ENCODE assay signal across 11 cellular contexts in the genomic region with DNA sequence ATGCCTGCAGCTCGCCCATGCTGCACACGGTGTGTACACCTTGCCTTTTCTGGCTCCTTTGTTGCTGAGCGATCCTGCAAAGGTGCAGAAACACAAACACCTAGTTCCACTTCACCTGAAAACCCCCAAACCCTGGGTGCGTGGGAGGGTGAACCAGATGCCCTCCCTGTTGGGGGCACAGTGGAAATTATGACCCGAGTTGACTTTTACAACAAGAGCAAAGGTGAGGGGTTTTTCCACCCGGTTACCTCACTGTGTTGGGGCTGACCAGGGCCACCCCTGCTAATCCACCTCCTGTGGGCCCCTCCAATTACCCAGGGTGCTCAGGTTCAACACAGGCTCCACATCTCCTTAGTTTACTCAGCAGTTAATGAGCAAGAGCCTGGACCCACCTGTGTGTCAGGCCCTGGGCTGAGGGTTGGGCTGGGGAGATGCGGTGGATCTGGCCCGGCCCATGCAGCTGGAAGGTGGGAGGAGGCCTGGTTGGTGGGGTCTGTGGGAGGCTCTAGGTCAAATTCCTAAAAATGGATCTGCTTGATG. TPM values are rescaled to one million over a fixed set of nuclear protein-coding genes. Genes with fewer than 3 reads are reported as not detected.
DNase-seq lines count a peak whose midpoint lies in the region; ATAC-seq and TF ChIP-seq lines count a peak whose summit lies in the region.
"Had no signal": no experiment of that assay in that cellular context is flagged by ENCODE, and none has a peak within 500 bp of the region (broad histone marks: within the 10 kb centered on the region; RNA-seq: fewer than 3 reads in every experiment).

No MANE protein-coding gene starts in this region.

- in situ Hi-C loops in IMR-90 (cut with MboI; ENCODE audit: low sequenced_read_pairs) = no loop called here

- H3K4me1 ChIP-seq in IMR-90 (ENCODE audit: control insufficient read depth, insufficient read depth, low read length) (peaks cover 14% of the 10 kb centered on the region), esophagus muscularis mucosa (peaks cover 20 to 28% (median 24%) of the 10 kb centered on the region in 4 donors)

- H2BK120ac ChIP-seq in IMR-90 (ENCODE audit: low read depth, low read length) = no peak overlapping the region

- H3K4ac ChIP-seq in IMR-90 (ENCODE audit: low read depth, low read length) = no peak overlapping the region

- H3K9me3 Mint-ChIP-seq in activated CD4-positive, alpha-beta memory T cell treated with anti-CD3 and anti-CD28 coated beads for 36 hours = peaks cover 13% of the 10 kb centered on the region

- no peak overlapping the region for H3K14ac ChIP-seq in IMR-90 (replicated peaks; ENCODE audit: low read depth, low read length)

- WGBS in IMR-90 (ENCODE audit: extremely low coverage in 2 of 2, insufficient read length in 1 of 2), 2 experiments = 100% methylated on average over 3 of the region's 8 CpGs; no CpG with 5 or more reads in 1 of the 2 experiments
- 95% methylated on average over 6 of the region's 8 CpGs for WGBS in esophagus muscularis mucosa

- no peak overlapping the region for H2BK5ac ChIP-seq in IMR-90 (ENCODE audit: low read depth, low read length, poor library complexity, severe bottlenecking)

- intact Hi-C loops in IMR-90 (cut with micrococcal nuclease) (no loop called here), esophagus muscularis mucosa (cut with DNase I) (no loop called here)
- intact Hi-C loops in activated CD4-positive, alpha-beta memory T cell treated with anti-CD3 and anti-CD28 coated beads for 36 hours (cut with micrococcal nuclease) = loop anchor here (1.0 to 2.0 kb wide), 4 partner anchors 38 to 76 kb away; no protein-coding TSS in a partner anchor

- H3K56ac ChIP-seq in IMR-90 (ENCODE audit: extremely low read depth, insufficient read depth, low read length) = no peak overlapping the region

- H3K18ac ChIP-seq in IMR-90 (ENCODE audit: low read depth, low read length) = no peak overlapping the region

- H2BK15ac ChIP-seq in IMR-90 (ENCODE audit: low read depth, low read length) = no peak overlapping the region

- H2AK9ac ChIP-seq in IMR-90 (replicated peaks; ENCODE audit: low read depth, low read length, poor library complexity) = no peak overlapping the region

- H3K9me1 ChIP-seq in IMR-90 (ENCODE audit: insufficient read depth, low read length) = 0 out of 2 replicates have a peak, but pooled peaks cover 2% of the 10 kb centered on the region

- H3K27me3 ChIP-seq in IMR-90 (ENCODE audit: control insufficient read depth, insufficient read depth, low read length) (no peaks in the 10 kb centered on the region), esophagus muscularis mucosa (no peaks in the 10 kb centered on the region)

- POLR2A ChIA-PET in IMR-90 (lab: Charles Lee; ENCODE audit: unreplicated experiment) = no interaction called here
- POLR2A ChIA-PET in activated CD4-positive, alpha-beta memory T cell treated with anti-CD3 and anti-CD28 coated beads for 36 hours (lab: Charles Lee) = interaction anchor here (2.0 kb wide), 1 partner anchor 40 kb away, joined by 7 read pairs; no protein-coding TSS in a partner anchor

- H4K20me1 ChIP-seq in IMR-90 (ENCODE audit: insufficient read depth, low read length) = no peaks in the 10 kb centered on the region

- H3K4me2 ChIP-seq in IMR-90 (ENCODE audit: low read depth, low read length) = no peak overlapping the region

- ATAC-seq in IMR-90 (ENCODE audit: low read depth) (no peak), HG03095 (IDR thresholded peaks at IDR 0.05; ENCODE audit: unreplicated experiment) (no peak), GM21576 (IDR thresholded peaks at IDR 0.05; ENCODE audit: unreplicated experiment) (no peak)
- ATAC-seq: effector memory CD8-positive, alpha-beta T cell had no signal

- no peak overlapping the region for H4K91ac ChIP-seq in IMR-90 (ENCODE audit: insufficient read depth, low read depth, low read length)

- CTCF ChIA-PET in IMR-90 (lab: Yijun Ruan, JAX) = no interaction called here
- CTCF ChIA-PET in activated CD4-positive, alpha-beta memory T cell treated with anti-CD3 and anti-CD28 coated beads for 36 hours (lab: Charles Lee) = interaction anchor here (1.2 kb wide), 1 partner anchor 40 kb away, joined by 3 read pairs; no protein-coding TSS in a partner anchor

- peaks cover 41% of the 10 kb centered on the region for H3K4me1 Mint-ChIP-seq in activated CD4-positive, alpha-beta memory T cell treated with anti-CD3 and anti-CD28 coated beads for 36 hours (ENCODE audit: low read depth)

- H3K27ac ChIP-seq in IMR-90 (ENCODE audit: insufficient read depth, low read length) (no peak overlapping the region), esophagus muscularis mucosa (replicated peaks in 1 of 4) (peak overlapping the region in 3 of 4 donors; percentile 69 to 79 (median 73))

- peak overlapping the region; percentile 85 for H3K27ac Mint-ChIP-seq in activated CD4-positive, alpha-beta memory T cell treated with anti-CD3 and anti-CD28 coated beads for 36 hours

- no peak for DNase-seq in IMR-90
- peak; percentile 67 for DNase-seq in activated CD4-positive, alpha-beta memory T cell treated with anti-CD3 and anti-CD28 coated beads for 36 hours
- DNase-seq in esophagus muscularis mucosa (ENCODE audit: extremely low spot score) = no peak
- DNase-seq in stimulated activated CD8-positive, alpha-beta memory T cell treated with anti-CD3 and anti-CD28 coated beads, Interleukin-7, amount 100 ng/mL, for 4 hours (ENCODE audit: low read depth in 2 of 2) = peak; percentile 34 to 41
- no peak for DNase-seq in cerebellar cortex (ENCODE audit: low spot score)
- DNase-seq: DMS 273 treated with DMSO at 0.1 percent for 48 hours; effector memory CD8-positive, alpha-beta T cell; hypothalamus; NCI-H1694 treated with DMSO at 0.1 percent for 48 hours had no signal

- no peak overlapping the region for H3K4me3 Mint-ChIP-seq in activated CD4-positive, alpha-beta memory T cell treated with anti-CD3 and anti-CD28 coated beads for 36 hours
- H3K4me3 Mint-ChIP-seq: effector memory CD8-positive, alpha-beta T cell had no signal

- peak overlapping the region; percentile 39 for H2AFZ ChIP-seq in IMR-90 (replicated peaks; ENCODE audit: low read length, poor library complexity)

- no peaks in the 10 kb centered on the region for H3K27me3 Mint-ChIP-seq in activated CD4-positive, alpha-beta memory T cell treated with anti-CD3 and anti-CD28 coated beads for 36 hours

- no peak for TF ChIP-seq EP300 in esophagus muscularis mucosa (IDR thresholded peaks at IDR 0.05)

- no peak overlapping the region; the same call in 1 of the 2 replicates for H2AK5ac ChIP-seq in IMR-90 (ENCODE audit: low read depth, low read length)

- dilution Hi-C loops in IMR-90 (cut with HindIII; ENCODE audit: low sequenced_read_pairs, unreplicated experiment) = no loop called here

- no peak overlapping the region for H2BK20ac ChIP-seq in IMR-90 (ENCODE audit: low read depth, low read length)

- no peak overlapping the region for H3K4me3 ChIP-seq in IMR-90 (ENCODE audit: insufficient read depth, low read depth, low read length)
- H3K4me3 ChIP-seq in esophagus muscularis mucosa = no peak overlapping the region

- H3K79me1 ChIP-seq in IMR-90 (ENCODE audit: low read depth in 1 of 2, low read length in 2 of 2) = no peaks in the 10 kb centered on the region

- no TSS peak for BruUV-seq in IMR-90 (replicated peaks; lab: Mats Ljungman, UMichigan)

- peaks cover 10% of the 10 kb centered on the region for H3K36me3 Mint-ChIP-seq in activated CD4-positive, alpha-beta memory T cell treated with anti-CD3 and anti-CD28 coated beads for 36 hours

- no peaks in the 10 kb centered on the region for H3K36me3 ChIP-seq in IMR-90 (ENCODE audit: control insufficient read depth, insufficient read depth, low read length)
- H3K36me3 ChIP-seq in esophagus muscularis mucosa = no peaks in the 10 kb centered on the region

- TF ChIP-seq CTCF in IMR-90 (conservative IDR thresholded peaks at IDR 0.05; ENCODE audit: low read depth, low read length) (no peak), esophagus muscularis mucosa (IDR thresholded peaks at IDR 0.05) (no peak)

- peaks cover 6% of the 10 kb centered on the region for H3K9me3 ChIP-seq in IMR-90 (ENCODE audit: control insufficient read depth, insufficient read depth, low read length)
- peaks cover 0 to 11% (median 11%) of the 10 kb centered on the region in 4 donors for H3K9me3 ChIP-seq in esophagus muscularis mucosa

- no peak for TF ChIP-seq RAD21 in IMR-90 (IDR thresholded peaks at IDR 0.05; ENCODE audit: low read length)

- H4K5ac ChIP-seq in IMR-90 (ENCODE audit: low read depth, low read length) = no peak overlapping the region

- no peak for TF ChIP-seq POLR2A in IMR-90 (IDR thresholded peaks at IDR 0.05; ENCODE audit: low read depth, low read length)
- TF ChIP-seq POLR2A in esophagus muscularis mucosa (IDR thresholded peaks at IDR 0.05; ENCODE audit: low read depth) = no peak

- H3K23ac ChIP-seq in IMR-90 (ENCODE audit: low read depth, low read length) = no peak overlapping the region

- H4K8ac ChIP-seq in IMR-90 (ENCODE audit: low read depth in 2 of 2, low read length in 2 of 2) = no peak overlapping the region

- H3K9ac ChIP-seq in IMR-90 (ENCODE audit: low read depth, low read length) = no peak overlapping the region

TF ChIP-seq in IMR-90, 13 proteins besides CTCF, POLR2A, EP300 and RAD21 (continues in another document):
- TF ChIP-seq, protein P1, sequence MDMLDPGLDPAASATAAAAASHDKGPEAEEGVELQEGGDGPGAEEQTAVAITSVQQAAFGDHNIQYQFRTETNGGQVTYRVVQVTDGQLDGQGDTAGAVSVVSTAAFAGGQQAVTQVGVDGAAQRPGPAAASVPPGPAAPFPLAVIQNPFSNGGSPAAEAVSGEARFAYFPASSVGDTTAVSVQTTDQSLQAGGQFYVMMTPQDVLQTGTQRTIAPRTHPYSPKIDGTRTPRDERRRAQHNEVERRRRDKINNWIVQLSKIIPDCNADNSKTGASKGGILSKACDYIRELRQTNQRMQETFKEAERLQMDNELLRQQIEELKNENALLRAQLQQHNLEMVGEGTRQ (IDR thresholded peaks at IDR 0.05; ENCODE audit: low read depth, low read length) = no peak
- TF ChIP-seq BHLHE40 (IDR thresholded peaks at IDR 0.05; ENCODE audit: low read depth, low read length) (no peak), RCOR1 (IDR thresholded peaks at IDR 0.05; ENCODE audit: insufficient replicate concordance, low read length) (no peak), SMC3 (IDR thresholded peaks at IDR 0.05; ENCODE audit: low read depth, low read length) (no peak), FOS (IDR thresholded peaks at IDR 0.05; ENCODE audit: low read depth, low read length) (no peak), RFX5 (IDR thresholded peaks at IDR 0.05; ENCODE audit: low read depth, low read length) (no peak)

RNA-seq across cellular contexts. Expression of a gene that starts 42.1 kb away (rescaled TPM):
- total RNA-seq in IMR-90 (2012; rRNA removed) (4.2 and 5.2 TPM in 2 replicates), esophagus muscularis mucosa (10 to 100 TPM; 19.1 to 87.5 (median 45.3) TPM)
- polyA plus RNA-seq in IMR-90 (2012; rRNA removed) = 13.0 and 13.7 TPM in 2 replicates
- 10.9 and 20.1 TPM in 2 replicates for polyA plus RNA-seq in IMR-90 (2012; cell fraction: cytosol; rRNA removed)
- polyA plus RNA-seq in IMR-90 (2012; cell fraction: nucleus; rRNA removed; ENCODE audit: low replicate concordance) = 8.8 and 12.9 TPM in 2 replicates
- 10 to 100 TPM; 11.2 to 12.3 TPM for total RNA-seq in activated CD4-positive, alpha-beta memory T cell treated with anti-CD3 and anti-CD28 coated beads for 36 hours

Comparison
In these comparisons a context has a peak if more than half of its experiments do, and no peak if none do; other contexts are left out.
1. DNase-seq: peak in activated CD4-positive, alpha-beta memory T cell treated with anti-CD3 and anti-CD28 coated beads for 36 hours (single experiment) and stimulated activated CD8-positive, alpha-beta memory T cell treated with anti-CD3 and anti-CD28 coated beads, Interleukin-7, amount 100 ng/mL, for 4 hours (2 of 2); none in IMR-90 (single experiment), esophagus muscularis mucosa (single experiment) and cerebellar cortex (single experiment).